In the genomic region with DNA sequence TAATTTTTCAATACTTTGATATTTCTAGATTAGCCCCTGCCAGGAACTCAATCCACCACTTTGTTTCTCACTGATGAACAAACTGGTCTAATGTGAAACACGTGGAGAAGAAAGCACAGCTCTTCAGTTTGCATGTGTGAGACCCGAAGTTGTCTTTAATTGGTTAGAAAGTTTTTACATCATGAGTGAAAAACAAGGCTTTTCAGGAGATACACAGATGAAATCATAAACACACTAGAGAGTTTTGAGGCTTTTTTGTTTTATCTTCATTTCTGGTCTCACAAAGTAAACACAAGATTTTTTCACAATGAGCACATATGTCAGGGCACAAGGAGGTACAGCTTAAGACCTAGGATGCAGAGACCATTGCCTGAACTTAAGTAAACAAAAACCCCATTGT, we compare ENCODE assay signal across 29 cellular contexts.
A peak's percentile ranks its signal among the peaks of the same experiment; 100 is the strongest.
DNase-seq lines count a peak whose midpoint lies in the region; ATAC-seq and TF ChIP-seq lines count a peak whose summit lies in the region.
"Had no signal": no experiment of that assay in that cellular context is flagged by ENCODE, and none has a peak within 500 bp of the region (broad histone marks: within the 10 kb centered on the region; RNA-seq: fewer than 3 reads in every experiment).

No MANE protein-coding gene starts in this region.

- no peaks in the 10 kb centered on the region for H4K20me1 ChIP-seq in mammary epithelial cell (ENCODE audit: insufficient read depth, low read length)
- no peaks in the 10 kb centered on the region for H4K20me1 ChIP-seq in PC-3 (ENCODE audit: low read length)
- H4K20me1 ChIP-seq: BLaER1 had no signal

- H3K9me3 ChIP-seq in mammary epithelial cell (replicated peaks; ENCODE audit: insufficient read depth, low read length) = no peaks in the 10 kb centered on the region
- H3K9me3 ChIP-seq in breast epithelium = peaks cover 0 to 5% of the 10 kb centered on the region in 2 donors
- no peaks in the 10 kb centered on the region for H3K9me3 ChIP-seq in PC-3 (ENCODE audit: low read length)
- H3K9me3 ChIP-seq in gastrocnemius medialis = no peaks in the 10 kb centered on the region
- no peaks in the 10 kb centered on the region for H3K9me3 ChIP-seq in BE2C
- H3K9me3 ChIP-seq: Caco-2, psoas muscle, testis had no signal

- H3K79me2 ChIP-seq in mammary epithelial cell (ENCODE audit: insufficient read depth, low read length) (no peaks in the 10 kb centered on the region), PC-3 (ENCODE audit: low read length) (no peaks in the 10 kb centered on the region)

- POLR2A ChIA-PET in PC-3 (lab: Charles Lee; ENCODE audit: unreplicated experiment) = no interaction called here

- BruUV-seq in mammary epithelial cell (replicated peaks; lab: Mats Ljungman, UMichigan) = no TSS peak
- no TSS peak for BruUV-seq in PC-3 (replicated peaks; lab: Mats Ljungman, UMichigan)

- H3K27me3 ChIP-seq in mammary epithelial cell (ENCODE audit: insufficient read depth, low read length) (no peaks in the 10 kb centered on the region), breast epithelium (no peaks in the 10 kb centered on the region), PC-3 (ENCODE audit: low read length) (no peaks in the 10 kb centered on the region), gastrocnemius medialis (no peaks in the 10 kb centered on the region), BE2C (peaks cover 3% of the 10 kb centered on the region)
- H3K27me3 ChIP-seq: BLaER1, cardiac muscle cell, left lung, testis had no signal

- H3K36me3 ChIP-seq in mammary epithelial cell (ENCODE audit: insufficient read depth, low read length) (no peaks in the 10 kb centered on the region), breast epithelium (no peaks in the 10 kb centered on the region), PC-3 (ENCODE audit: low read depth, low read length) (no peaks in the 10 kb centered on the region), gastrocnemius medialis (no peaks in the 10 kb centered on the region), BE2C (no peaks in the 10 kb centered on the region)
- H3K36me3 ChIP-seq: BLaER1, cardiac muscle cell, left lung had no signal

- intact Hi-C loops in mammary epithelial cell (cut with micrococcal nuclease) = no loop called here
- intact Hi-C loops in breast epithelium (cut with DNase I; ENCODE audit: low total_unique reads) = no loop called here
- intact Hi-C loops in PC-3 (cut with micrococcal nuclease) = no loop called here
- intact Hi-C loops in gastrocnemius medialis (cut with DNase I; ENCODE audit: low total_unique reads) = no loop called here

- no peak for ATAC-seq in PC-3
- ATAC-seq in gastrocnemius medialis = no peak
- ATAC-seq: activated CD4-positive, CD25-positive, alpha-beta regulatory T cell treated with anti-CD3 and anti-CD28 coated beads, Interleukin-2, amount 50 U/mL, for 24 hours; GM12878; K562; left lung; naive thymus-derived CD4-positive, alpha-beta T cell; psoas muscle; stimulated activated naive CD8-positive, alpha-beta T cell treated with anti-CD3 and anti-CD28 coated beads, Interleukin-15, Interleukin-2, amounts not matched to agents 100 U/mL and 50 U/mL, for 24 hours had no signal

- H3K9ac ChIP-seq in mammary epithelial cell (ENCODE audit: insufficient read depth, low read length) (no peak overlapping the region), PC-3 (ENCODE audit: low read length) (no peak overlapping the region)
- H3K9ac ChIP-seq: BLaER1 had no signal

- dilution Hi-C loops in mammary epithelial cell (cut with HindIII; ENCODE audit: low sequenced_read_pairs) = no loop called here

- WGBS in mammary epithelial cell (ENCODE audit: low coverage, missing lambda C conversion rate) = 63% methylated on average over 2 of the region's 2 CpGs

- H3K4me1 ChIP-seq in mammary epithelial cell (ENCODE audit: insufficient read depth, low read length) (no peaks in the 10 kb centered on the region), breast epithelium (no peaks in the 10 kb centered on the region), PC-3 (ENCODE audit: insufficient read depth, low read length) (no peaks in the 10 kb centered on the region), gastrocnemius medialis (no peaks in the 10 kb centered on the region), BE2C (no peaks in the 10 kb centered on the region)
- H3K4me1 ChIP-seq: BLaER1, Caco-2, left lung, psoas muscle, testis had no signal

- no peaks in the 10 kb centered on the region for H3F3A ChIP-seq in PC-3 (ENCODE audit: low read length, unreplicated experiment)

- H3K4me3 ChIP-seq in mammary epithelial cell (replicated peaks in 1 of 3; ENCODE audit: insufficient read depth in 1 of 3, low read depth in 2 of 3, low read length in 3 of 3) = no peak overlapping the region
- H3K4me3 ChIP-seq in breast epithelium = no peak overlapping the region
- no peak overlapping the region for H3K4me3 ChIP-seq in PC-3 (ENCODE audit: low read length)
- no peak overlapping the region for H3K4me3 ChIP-seq in fibroblast of mammary gland (ENCODE audit: control insufficient read depth, low read depth, low read length)
- no peak overlapping the region for H3K4me3 ChIP-seq in gastrocnemius medialis
- H3K4me3 ChIP-seq in BE2C (ENCODE audit: low read depth, low read length) = no peak overlapping the region
- H3K4me3 ChIP-seq: BLaER1, cardiac muscle cell, GM12878, K562, left lung, psoas muscle, testis had no signal

- TF ChIP-seq POLR2A in breast epithelium (IDR thresholded peaks at IDR 0.05) (no peak), gastrocnemius medialis (IDR thresholded peaks at IDR 0.05) (no peak)

- H2AFZ ChIP-seq in mammary epithelial cell (ENCODE audit: low read depth, low read length) (peak overlapping the region; percentile 3), PC-3 (ENCODE audit: low read length) (peak overlapping the region; percentile 42; the same call in 1 of the 2 replicates)

- no peak overlapping the region for H3K27ac ChIP-seq in mammary epithelial cell (ENCODE audit: insufficient read depth, low read depth, low read length)
- no peak overlapping the region for H3K27ac ChIP-seq in breast epithelium
- H3K27ac ChIP-seq in PC-3 (ENCODE audit: low read length) = no peak overlapping the region
- H3K27ac ChIP-seq in gastrocnemius medialis = no peak overlapping the region
- H3K27ac ChIP-seq: BLaER1, cardiac muscle cell, left lung, psoas muscle, testis had no signal

- DNase-seq in mammary epithelial cell (no peak), breast epithelium (ENCODE audit: low spot score in 2 of 2) (no peak), PC-3 (no peak), fibroblast of mammary gland (ENCODE audit: low read depth) (peak; percentile 11), NCI-H524 (lab: John Stamatoyannopoulos, UW) (no peak), gastrocnemius medialis (no peak), BE2C (no peak), NCI-H1092 (lab: John Stamatoyannopoulos, UW) (no peak)
- DNase-seq: 8988T; activated CD4-positive, alpha-beta T cell treated with anti-CD3 and anti-CD28 coated beads, Interleukin-2, amount 50 U/mL, for 48 hours; activated CD8-positive, alpha-beta memory T cell treated with anti-CD3 and anti-CD28 coated beads, Interleukin-2, amount 50 U/mL, for 4 hours; anterior cingulate cortex; Caco-2; cortex of kidney; DMS79; GOT3; left lung; naive thymus-derived CD4-positive, alpha-beta T cell; NCI-H2029; NCI-H2227 treated with DMSO at 0.1 percent for 48 hours; NCI-H69; psoas muscle; stimulated activated naive CD8-positive, alpha-beta T cell treated with anti-CD3 and anti-CD28 coated beads, Interleukin-15, Interleukin-2, amounts not matched to agents 100 U/mL and 50 U/mL, for 24 hours; testis had no signal

- no peak for TF ChIP-seq CTCF in mammary epithelial cell (conservative IDR thresholded peaks at IDR 0.05 in 1 of 2, IDR thresholded peaks at IDR 0.05 in 1 of 2; ENCODE audit: extremely low read depth in 1 of 2, insufficient read depth in 1 of 2, low read depth in 1 of 2, low read length in 2 of 2)
- no peak for TF ChIP-seq CTCF in breast epithelium (IDR thresholded peaks at IDR 0.05)
- no peak for TF ChIP-seq CTCF in PC-3 (conservative IDR thresholded peaks at IDR 0.05; ENCODE audit: low read depth, low read length)
- no peak for TF ChIP-seq CTCF in fibroblast of mammary gland (conservative IDR thresholded peaks at IDR 0.05; ENCODE audit: control insufficient read depth, insufficient read depth, low read depth, low read length)
- TF ChIP-seq CTCF in gastrocnemius medialis (IDR thresholded peaks at IDR 0.05 in 4 of 5, conservative IDR thresholded peaks at IDR 0.05 in 1 of 5) = no peak
- no peak for TF ChIP-seq CTCF in BE2C (IDR thresholded peaks at IDR 0.05; ENCODE audit: low read depth, low read length)

- H3K4me2 ChIP-seq in mammary epithelial cell (ENCODE audit: insufficient read depth, low read depth, low read length) (no peak overlapping the region), PC-3 (ENCODE audit: low read length) (0 out of 2 replicates have a peak overlapping the region, but pooled peaks have one; percentile 12)
- H3K4me2 ChIP-seq: BLaER1 had no signal

- in situ Hi-C loops in mammary epithelial cell (cut with MboI; ENCODE audit: low sequenced_read_pairs in 2 of 2) = no loop called here
- in situ Hi-C loops in gastrocnemius medialis (cut with MboI; ENCODE audit: low sequenced_read_pairs in 4 of 4) = no loop called here

- CTCF ChIA-PET in mammary epithelial cell (lab: Charles Lee; ENCODE audit: low non-redundant PET) = no interaction called here
- CTCF ChIA-PET in PC-3 (lab: Charles Lee) = no interaction called here

- no peaks in the 10 kb centered on the region for H3K9me2 ChIP-seq in PC-3 (replicated peaks; ENCODE audit: low read length)
